In the genomic region with DNA sequence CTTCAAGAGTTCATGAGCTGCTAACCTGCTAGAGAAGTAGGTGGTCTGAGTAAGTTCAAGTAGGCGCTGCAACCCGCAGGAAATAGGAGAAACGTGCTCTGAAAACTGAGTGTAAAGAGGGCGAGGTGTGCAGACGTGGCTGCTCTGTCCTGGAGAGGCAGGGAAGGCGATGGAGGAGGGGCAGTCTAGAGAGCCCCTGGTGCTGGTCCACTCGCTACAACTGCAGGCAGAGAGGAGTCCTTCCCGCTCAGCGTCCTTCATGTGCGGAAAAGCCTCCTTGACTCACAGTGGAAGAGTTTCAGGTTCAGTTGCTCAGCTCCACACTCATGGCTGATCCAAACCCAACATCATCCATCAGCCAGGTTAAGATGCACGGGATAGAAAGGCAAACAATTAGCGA, we compare ENCODE assay signal across 28 cellular contexts.
"Had no signal": no experiment of that assay in that cellular context is flagged by ENCODE, and none has a peak within 500 bp of the region (broad histone marks: within the 10 kb centered on the region; RNA-seq: fewer than 3 reads in every experiment).

No MANE protein-coding gene starts in this region.

- H3K27me3 ChIP-seq: pancreas, stomach, tibial artery had no signal

- H3K4me3 ChIP-seq: esophagus squamous epithelium, pancreas, psoas muscle, smooth muscle cell, stomach, tibial artery had no signal

- ATAC-seq: activated CD8-positive, alpha-beta T cell treated with anti-CD3 and anti-CD28 coated beads for 36 hours; left lobe of liver; naive thymus-derived CD4-positive, alpha-beta T cell; pancreas; stimulated activated naive B cell treated with anti-CD40 and anti-IgM and Interleukin-4, amounts not matched to agents 10 μg/mL and 1 μg/mL and 100 μg/mL, for 72 hours had no signal

- H3K4me1 ChIP-seq: esophagus squamous epithelium, pancreas, psoas muscle, stomach, tibial artery had no signal

- H3K27ac Mint-ChIP-seq: activated B cell treated with CpG ODN at 0.5 μM for 24 hours; activated CD8-positive, alpha-beta T cell treated with anti-CD3 and anti-CD28 coated beads for 36 hours; activated naive CD8-positive, alpha-beta T cell; mesothelial cell of epicardium; naive thymus-derived CD4-positive, alpha-beta T cell; stimulated activated naive B cell treated with anti-CD40 and anti-IgM and Interleukin-4, amounts not matched to agents 10 μg/mL and 1 μg/mL and 100 μg/mL, for 72 hours; T-helper 2 cell treated with Interferon-gamma antibody and Interleukin-4, amounts not matched to agents 5 μg/mL and 100 μg/mL, for 36 hours had no signal

- H3K9me3 Mint-ChIP-seq: activated B cell treated with CpG ODN at 0.5 μM for 24 hours; activated CD8-positive, alpha-beta T cell treated with anti-CD3 and anti-CD28 coated beads for 36 hours; mesothelial cell of epicardium; naive thymus-derived CD4-positive, alpha-beta T cell; stimulated activated naive B cell treated with anti-CD40 and anti-IgM and Interleukin-4, amounts not matched to agents 10 μg/mL and 1 μg/mL and 100 μg/mL, for 72 hours; T-helper 2 cell treated with Interferon-gamma antibody and Interleukin-4, amounts not matched to agents 5 μg/mL and 100 μg/mL, for 36 hours had no signal

- H3K27ac ChIP-seq: esophagus squamous epithelium, pancreas, psoas muscle, stomach, tibial artery had no signal

- H3K4me1 Mint-ChIP-seq: activated B cell treated with CpG ODN at 0.5 μM for 24 hours; mesothelial cell of epicardium; naive thymus-derived CD4-positive, alpha-beta T cell; stimulated activated naive B cell treated with anti-CD40 and anti-IgM and Interleukin-4, amounts not matched to agents 10 μg/mL and 1 μg/mL and 100 μg/mL, for 72 hours had no signal

- DNase-seq: activated B cell treated with CpG ODN at 0.5 μM for 24 hours; activated CD4-positive, alpha-beta T cell treated with anti-CD3 and anti-CD28 coated beads, Interleukin-2, amount 50 U/mL, for 1 hour; activated CD8-positive, alpha-beta T cell treated with anti-CD3 and anti-CD28 coated beads for 36 hours; activated effector memory CD4-positive, alpha-beta T cell treated with Interleukin-2 at 50 U/mL for 16 hours; activated naive CD4-positive, alpha-beta T cell treated with Interleukin-2 at 50 U/mL for 16 hours; anterior cingulate cortex; dermis blood vessel endothelial cell; effector CD4-positive, alpha-beta T cell; esophagus squamous epithelium; foreskin melanocyte; kidney glomerular epithelial cell; mammary epithelial cell; naive thymus-derived CD4-positive, alpha-beta T cell; pancreas; psoas muscle; stimulated activated CD4-positive, alpha-beta T cell treated with anti-CD3 and anti-CD28 coated beads, Interleukin-1b, Interleukin-23, amount 100 ng/mL, for 48 hours; stimulated activated CD4-positive, alpha-beta T cell treated with anti-CD3 and anti-CD28 coated beads, Interleukin-4, amount 100 ng/mL, for 4 hours; stimulated activated naive B cell treated with anti-CD40 and anti-IgM and Interleukin-4, amounts not matched to agents 10 μg/mL and 1 μg/mL and 100 μg/mL, for 72 hours; stomach; T-helper 1 cell had no signal

- H3K4me2 ChIP-seq: smooth muscle cell had no signal

- H3K36me3 Mint-ChIP-seq: activated naive CD8-positive, alpha-beta T cell; mesothelial cell of epicardium had no signal

- H3K4me3 Mint-ChIP-seq: activated B cell treated with CpG ODN at 0.5 μM for 24 hours; activated CD8-positive, alpha-beta T cell treated with anti-CD3 and anti-CD28 coated beads for 36 hours; activated naive CD8-positive, alpha-beta T cell; mesothelial cell of epicardium; naive thymus-derived CD4-positive, alpha-beta T cell; stimulated activated naive B cell treated with anti-CD40 and anti-IgM and Interleukin-4, amounts not matched to agents 10 μg/mL and 1 μg/mL and 100 μg/mL, for 72 hours; T-helper 2 cell treated with Interferon-gamma antibody and Interleukin-4, amounts not matched to agents 5 μg/mL and 100 μg/mL, for 36 hours had no signal

- FAIRE-seq: bronchial epithelial cell, colon, pancreas had no signal

- H3K9me3 ChIP-seq: esophagus squamous epithelium, pancreas, psoas muscle, stomach, tibial artery had no signal
